In genomic region chr5:53090229-53090628, GRCh38 we compare ENCODE assay signal across 11 cellular contexts.
"Had no signal": no experiment of that assay in that cellular context is flagged by ENCODE, and none has a peak within 500 bp of the region (broad histone marks: within the 10 kb centered on the region; RNA-seq: fewer than 3 reads in every experiment).

No MANE protein-coding gene starts in this region.

- H3K27ac ChIP-seq: neural progenitor cell, ovary, vagina had no signal

- DNase-seq: aorta, dorsolateral prefrontal cortex, hypothalamus, kidney glomerular epithelial cell, ovary, sigmoid colon, T1000, tibial artery had no signal

- H3K36me3 Mint-ChIP-seq: activated naive CD4-positive, alpha-beta T cell treated with anti-CD3 and anti-CD28 coated beads, Interleukin-2, amount 50 U/mL, for 24 hours; neural progenitor cell had no signal

- H3K4me1 Mint-ChIP-seq: neural progenitor cell had no signal

- H3K4me3 ChIP-seq: dorsolateral prefrontal cortex, neural progenitor cell, ovary, sigmoid colon, tibial artery, vagina had no signal

- H3K36me3 ChIP-seq: neural progenitor cell, ovary, sigmoid colon, tibial artery, vagina had no signal

- H2AFZ ChIP-seq: neural progenitor cell had no signal

- H3K9ac ChIP-seq: neural progenitor cell had no signal

- H3K4me2 ChIP-seq: neural progenitor cell had no signal

- H3K4me3 Mint-ChIP-seq: neural progenitor cell had no signal

- H3K9me3 ChIP-seq: ovary, sigmoid colon, tibial artery, vagina had no signal

- H3K27ac Mint-ChIP-seq: neural progenitor cell had no signal

- H3K27me3 ChIP-seq: dorsolateral prefrontal cortex, neural progenitor cell, ovary, sigmoid colon, tibial artery, vagina had no signal

- H3K4me1 ChIP-seq: neural progenitor cell had no signal

- H3K27me3 Mint-ChIP-seq: activated naive CD4-positive, alpha-beta T cell treated with anti-CD3 and anti-CD28 coated beads, Interleukin-2, amount 50 U/mL, for 24 hours had no signal

- H3K9me3 Mint-ChIP-seq: activated naive CD4-positive, alpha-beta T cell treated with anti-CD3 and anti-CD28 coated beads, Interleukin-2, amount 50 U/mL, for 24 hours; neural progenitor cell had no signal
